In genomic region chr2:29223851-29224692, GRCh38 we compare ENCODE assay signal across 12 cellular contexts.
DNase-seq lines count a peak whose midpoint lies in the region; ATAC-seq, FAIRE-seq and TF ChIP-seq lines count a peak whose summit lies in the region.
"Had no signal": no experiment of that assay in that cellular context is flagged by ENCODE, and none has a peak within 500 bp of the region (broad histone marks: within the 10 kb centered on the region; RNA-seq: fewer than 3 reads in every experiment).

No MANE protein-coding gene starts in this region.

- DNase-seq in A673 (ENCODE audit: low spot score) (peak; percentile 66), HTR-8/SVneo (ENCODE audit: insufficient read length, low spot score) (peak; percentile 41), brain pericyte (ENCODE audit: low read depth, low spot score) (peak; percentile 74), left lung (peak in 1 of 2 donors; percentile 75), immature natural killer cell (no peak), NCI-H82 treated with DMSO at 0.1 percent for 48 hours (lab: John Stamatoyannopoulos, UW; ENCODE audit: unreplicated experiment) (no peak), NCI-H2227 (lab: John Stamatoyannopoulos, UW; ENCODE audit: unreplicated experiment) (no peak)
- DNase-seq: CD4-positive, CD25-positive, alpha-beta regulatory T cell; stimulated activated CD4-positive, alpha-beta T cell treated with anti-CD3 and anti-CD28 coated beads, Interleukin-4, amount 100 ng/mL, for 24 hours; T-helper 1 cell had no signal

- intact Hi-C loops in A673 (cut with micrococcal nuclease; ENCODE audit: unreplicated experiment) (no loop called here), left lung (cut with DNase I) (no loop called here)

- H3K9me3 Mint-ChIP-seq in immature natural killer cell = no peaks in the 10 kb centered on the region
- H3K9me3 Mint-ChIP-seq: activated naive CD4-positive, alpha-beta T cell treated with anti-CD3 and anti-CD28 coated beads, Interleukin-2, amount 50 U/mL, for 72 hours; CD4-positive, CD25-positive, alpha-beta regulatory T cell had no signal

- TF ChIP-seq CTCF in A673 (conservative IDR thresholded peaks at IDR 0.05; ENCODE audit: low read depth, low read length) (no peak), left lung (IDR thresholded peaks at IDR 0.05) (no peak)

- peak; percentile 9 for FAIRE-seq in HTR-8/SVneo (lab: Jason Lieb, UNC)

- no peak for TF ChIP-seq POLR2A in GM18505 (IDR thresholded peaks at IDR 0.05; ENCODE audit: borderline replicate concordance, extremely low read depth, insufficient read depth, insufficient read length)

- POLR2A ChIA-PET in A673 (lab: Charles Lee; ENCODE audit: low non-redundant PET) = no interaction called here

- CTCF ChIA-PET in A673 (lab: Charles Lee) = no interaction called here

- H3K4me3 Mint-ChIP-seq in immature natural killer cell = no peak overlapping the region
- H3K4me3 Mint-ChIP-seq: CD4-positive, CD25-positive, alpha-beta regulatory T cell had no signal

- peak; percentile 73 for ATAC-seq in left lung
- ATAC-seq in GM18505 (IDR thresholded peaks at IDR 0.05; ENCODE audit: unreplicated experiment) = no peak
- ATAC-seq: activated naive CD4-positive, alpha-beta T cell treated with anti-CD3 and anti-CD28 coated beads, Interleukin-2, amount 50 U/mL, for 72 hours had no signal

- no peak overlapping the region for H3K4me3 ChIP-seq in A673 (ENCODE audit: low read depth, low read length, poor library complexity, severe bottlenecking)
- H3K4me3 ChIP-seq in left lung = no peak overlapping the region

- H3K36me3 Mint-ChIP-seq in immature natural killer cell = no peaks in the 10 kb centered on the region
- H3K36me3 Mint-ChIP-seq: activated naive CD4-positive, alpha-beta T cell treated with anti-CD3 and anti-CD28 coated beads, Interleukin-2, amount 50 U/mL, for 72 hours; CD4-positive, CD25-positive, alpha-beta regulatory T cell had no signal

- H3K4me1 Mint-ChIP-seq in immature natural killer cell = no peaks in the 10 kb centered on the region

- H3K9me3 ChIP-seq in A673 (ENCODE audit: low read depth, low read length, poor library complexity, severe bottlenecking) (no peaks in the 10 kb centered on the region), left lung (no peaks in the 10 kb centered on the region)

- peaks cover 9% of the 10 kb centered on the region for H3K4me1 ChIP-seq in A673 (ENCODE audit: insufficient read depth, low read length, poor library complexity, severe bottlenecking)
- no peaks in the 10 kb centered on the region for H3K4me1 ChIP-seq in left lung

- H3K27ac ChIP-seq in A673 (ENCODE audit: low read depth, low read length, poor library complexity, severe bottlenecking) (no peak overlapping the region), left lung (peak overlapping the region in 1 of 2 donors; percentile 19)

- no peaks in the 10 kb centered on the region for H3K27me3 ChIP-seq in A673 (replicated peaks; ENCODE audit: insufficient read depth, low read depth, low read length, poor library complexity)
- H3K27me3 ChIP-seq in left lung = peaks cover 0 to 43% of the 10 kb centered on the region in 2 donors

- H3K27me3 Mint-ChIP-seq in immature natural killer cell (ENCODE audit: low read depth in 3 of 3) = peaks cover 5 to 9% (median 6%) of the 10 kb centered on the region in 3 donors

- H3K36me3 ChIP-seq in A673 (ENCODE audit: insufficient read depth, low read length, poor library complexity, severe bottlenecking) = no peaks in the 10 kb centered on the region
- no peaks in the 10 kb centered on the region for H3K36me3 ChIP-seq in left lung

- BruUV-seq in A673 (replicated peaks; lab: Mats Ljungman, UMichigan) = no TSS peak

- H3K27ac Mint-ChIP-seq in immature natural killer cell = no peak overlapping the region
- H3K27ac Mint-ChIP-seq: activated naive CD4-positive, alpha-beta T cell treated with anti-CD3 and anti-CD28 coated beads, Interleukin-2, amount 50 U/mL, for 72 hours; CD4-positive, CD25-positive, alpha-beta regulatory T cell had no signal

Comparison
In these comparisons a context has a peak if more than half of its experiments do, and no peak if none do; other contexts are left out.
1. DNase-seq: peak in A673 (single experiment), HTR-8/SVneo (single experiment) and brain pericyte (single experiment); none in immature natural killer cell (0 of 3), NCI-H82 treated with DMSO at 0.1 percent for 48 hours (single experiment) and NCI-H2227 (single experiment).